In the genomic region with DNA sequence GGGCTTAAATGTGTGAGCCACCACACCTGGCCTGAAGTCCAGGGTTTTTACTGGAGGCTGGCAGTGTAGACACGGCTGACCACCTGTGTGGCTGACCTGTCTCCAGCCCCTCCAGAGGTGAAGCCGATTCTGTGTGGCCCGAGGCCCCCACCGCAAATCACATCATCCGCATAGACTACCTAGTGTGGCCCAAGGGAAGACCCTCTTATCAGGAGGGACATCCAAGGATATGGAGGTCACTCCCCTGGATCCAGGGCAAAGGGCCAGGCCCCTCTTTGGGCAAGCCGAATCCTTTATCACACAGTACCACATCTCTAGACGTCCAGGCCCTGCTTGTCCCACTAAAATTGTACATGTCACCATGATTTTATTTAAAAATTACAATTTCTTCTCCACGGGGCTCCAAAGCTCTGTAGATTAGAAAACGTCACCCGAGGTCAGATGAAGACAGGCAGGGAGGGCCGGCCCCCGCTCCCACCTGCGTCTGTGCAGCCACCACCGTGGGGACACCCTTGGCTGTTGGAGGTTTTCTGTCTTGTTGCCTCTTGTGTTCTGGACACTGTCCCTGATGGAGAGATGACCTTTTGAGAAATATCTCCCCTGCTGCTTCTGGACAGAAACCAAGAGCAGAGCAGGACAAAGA, we compare ENCODE assay signal across 20 cellular contexts. TPM values are rescaled to one million over a fixed set of nuclear protein-coding genes. Genes with fewer than 3 reads are reported as not detected.
"Had no signal": no experiment of that assay in that cellular context is flagged by ENCODE, and none has a peak within 500 bp of the region (broad histone marks: within the 10 kb centered on the region; RNA-seq: fewer than 3 reads in every experiment).

No MANE protein-coding gene starts in this region.

- H3K9me3 ChIP-seq: esophagus muscularis mucosa, gastroesophageal sphincter, heart left ventricle, left lung, lower lobe of right lung, mucosa of descending colon had no signal

- H2AFZ ChIP-seq: hepatocyte had no signal

- H3K27me3 ChIP-seq: hepatocyte had no signal

- DNase-seq: cerebellar nuclear complex; cortex of kidney; effector CD8-positive, alpha-beta T cell; foreskin keratinocyte; hypothalamus; left cardiac atrium; left ventricle myocardium superior; lower lobe of right lung; mesenchymal stem cell; mucosa of descending colon had no signal

- H3K4me1 ChIP-seq: esophagus muscularis mucosa, foreskin keratinocyte, gastroesophageal sphincter, heart left ventricle, left lung, lower lobe of right lung had no signal

- H3K36me3 ChIP-seq: esophagus muscularis mucosa, gastroesophageal sphincter, heart left ventricle, left lung, lower lobe of right lung had no signal

- H3K4me2 ChIP-seq: hepatocyte had no signal

- FAIRE-seq: colon, endothelial cell of umbilical vein, frontal cortex, islet of Langerhans, keratinocyte had no signal

- H3K27ac ChIP-seq: esophagus muscularis mucosa, foreskin keratinocyte, gastroesophageal sphincter, heart left ventricle, hepatocyte, left lung, lower lobe of right lung had no signal

- ATAC-seq: foreskin keratinocyte, gastroesophageal sphincter, heart left ventricle, left cardiac atrium, left lung, left ventricle myocardium superior, mucosa of descending colon had no signal

- H3K4me3 ChIP-seq: esophagus muscularis mucosa, gastroesophageal sphincter, heart left ventricle, hepatocyte, left lung, lower lobe of right lung, mucosa of descending colon had no signal

RNA-seq across cellular contexts. Expression of a gene that starts 20.1 kb away (rescaled TPM):
- total RNA-seq: foreskin keratinocyte had no signal
- polyA plus RNA-seq: foreskin keratinocyte, keratinocyte had no signal
